18 cellular contexts compared by ENCODE assay signal in genomic region chr1:89847191-89847729, GRCh38.
DNase-seq lines count a peak whose midpoint lies in the region; TF ChIP-seq lines count a peak whose summit lies in the region.
"Had no signal": no experiment of that assay in that cellular context is flagged by ENCODE, and none has a peak within 500 bp of the region (broad histone marks: within the 10 kb centered on the region; RNA-seq: fewer than 3 reads in every experiment).

No MANE protein-coding gene starts in this region.

- H3K36me3 ChIP-seq in neutrophil = peaks cover 16% of the 10 kb centered on the region
- H3K36me3 ChIP-seq: ascending aorta, right atrium auricular region, thyroid gland had no signal

- no peak for TF ChIP-seq CTCF in neutrophil (IDR thresholded peaks at IDR 0.05)

- H3K27ac Mint-ChIP-seq in activated T-cell treated with anti-CD3 and anti-CD28 coated beads, Interleukin-2, amount 50 U/mL, for 24 hours = peak overlapping the region; percentile 72
- peak overlapping the region; percentile 11 for H3K27ac Mint-ChIP-seq in T-helper 2 cell treated with Interferon-gamma antibody and Interleukin-4, amounts not matched to agents 5 μg/mL and 100 μg/mL, for 36 hours
- H3K27ac Mint-ChIP-seq: nephron progenitor cell had no signal

- no peak for DNase-seq in activated T-cell treated with anti-CD3 and anti-CD28 coated beads, Interleukin-2, amount 50 U/mL, for 24 hours
- DNase-seq in activated T-cell treated with anti-CD3 and anti-CD28 coated beads for 4 hours = no peak
- DNase-seq in Kasumi-1 (lab: John Stamatoyannopoulos, UW) = peak; percentile 27 to 40
- no peak for DNase-seq in T-helper 2 cell treated with Interferon-gamma antibody and Interleukin-4, amounts not matched to agents 5 μg/mL and 100 μg/mL, for 36 hours (ENCODE audit: low spot score)
- DNase-seq in midbrain (lab: John Stamatoyannopoulos, UW) = no peak
- DNase-seq in stimulated activated CD8-positive, alpha-beta memory T cell treated with anti-CD3 and anti-CD28 coated beads, Interleukin-4, amount 100 ng/mL, for 48 hours = no peak
- no peak for DNase-seq in islet precursor cell
- DNase-seq: ACHN, foreskin melanocyte, NCI-H1048, NCI-H2171 treated with DMSO at 0.1 percent for 48 hours, nephron progenitor cell, thyroid gland had no signal

- H3K36me3 Mint-ChIP-seq in activated T-cell treated with anti-CD3 and anti-CD28 coated beads, Interleukin-2, amount 50 U/mL, for 24 hours (ENCODE audit: low read depth) = peaks cover 73% of the 10 kb centered on the region
- peaks cover 48% of the 10 kb centered on the region for H3K36me3 Mint-ChIP-seq in T-helper 2 cell treated with Interferon-gamma antibody and Interleukin-4, amounts not matched to agents 5 μg/mL and 100 μg/mL, for 36 hours (ENCODE audit: low read depth)

- peak overlapping the region; percentile 91 for H3K4me3 Mint-ChIP-seq in activated T-cell treated with anti-CD3 and anti-CD28 coated beads, Interleukin-2, amount 50 U/mL, for 24 hours
- peak overlapping the region; percentile 28 for H3K4me3 Mint-ChIP-seq in T-helper 2 cell treated with Interferon-gamma antibody and Interleukin-4, amounts not matched to agents 5 μg/mL and 100 μg/mL, for 36 hours
- H3K4me3 Mint-ChIP-seq: nephron progenitor cell had no signal

- no peaks in the 10 kb centered on the region for H3K9me3 ChIP-seq in neutrophil
- H3K9me3 ChIP-seq: ascending aorta, right atrium auricular region, SJCRH30, thyroid gland had no signal

- no peaks in the 10 kb centered on the region for H3K27me3 ChIP-seq in neutrophil
- H3K27me3 ChIP-seq: ascending aorta, right atrium auricular region, SJCRH30, thyroid gland had no signal

- H3K27me3 Mint-ChIP-seq in activated T-cell treated with anti-CD3 and anti-CD28 coated beads, Interleukin-2, amount 50 U/mL, for 24 hours = no peaks in the 10 kb centered on the region
- H3K27me3 Mint-ChIP-seq in T-helper 2 cell treated with Interferon-gamma antibody and Interleukin-4, amounts not matched to agents 5 μg/mL and 100 μg/mL, for 36 hours (ENCODE audit: low read depth) = no peaks in the 10 kb centered on the region

- peaks cover 74% of the 10 kb centered on the region for H3K4me1 Mint-ChIP-seq in activated T-cell treated with anti-CD3 and anti-CD28 coated beads, Interleukin-2, amount 50 U/mL, for 24 hours (ENCODE audit: low read depth)
- H3K4me1 Mint-ChIP-seq in T-helper 2 cell treated with Interferon-gamma antibody and Interleukin-4, amounts not matched to agents 5 μg/mL and 100 μg/mL, for 36 hours (ENCODE audit: low read depth) = peaks cover 49% of the 10 kb centered on the region

- H3K4me3 ChIP-seq in neutrophil (ENCODE audit: low read depth in 1 of 2, low read length in 1 of 2) = no peak overlapping the region
- H3K4me3 ChIP-seq: ascending aorta, lung, right atrium auricular region, SJCRH30, thyroid gland had no signal

- H3K4me1 ChIP-seq in neutrophil (ENCODE audit: control insufficient read depth in 1 of 2, insufficient read depth in 1 of 2, low read depth in 1 of 2, low read length in 1 of 2) = peaks cover 23 to 27% of the 10 kb centered on the region in 2 experiments
- H3K4me1 ChIP-seq: SJCRH30 had no signal

- H3K27ac ChIP-seq in neutrophil = peak overlapping the region; percentile 38
- H3K27ac ChIP-seq: ascending aorta, right atrium auricular region, SJCRH30, thyroid gland had no signal

- no peaks in the 10 kb centered on the region for H3K9me3 Mint-ChIP-seq in activated T-cell treated with anti-CD3 and anti-CD28 coated beads, Interleukin-2, amount 50 U/mL, for 24 hours
- H3K9me3 Mint-ChIP-seq in T-helper 2 cell treated with Interferon-gamma antibody and Interleukin-4, amounts not matched to agents 5 μg/mL and 100 μg/mL, for 36 hours = no peaks in the 10 kb centered on the region
- H3K9me3 Mint-ChIP-seq: nephron progenitor cell had no signal

Comparison
In these comparisons a context has a peak if more than half of its experiments do, and no peak if none do; other contexts are left out.
1. DNase-seq: peak in Kasumi-1 (2 of 2); none in activated T-cell treated with anti-CD3 and anti-CD28 coated beads, Interleukin-2, amount 50 U/mL, for 24 hours (single experiment), activated T-cell treated with anti-CD3 and anti-CD28 coated beads for 4 hours (single experiment), T-helper 2 cell treated with Interferon-gamma antibody and Interleukin-4, amounts not matched to agents 5 μg/mL and 100 μg/mL, for 36 hours (single experiment), midbrain (single experiment), stimulated activated CD8-positive, alpha-beta memory T cell treated with anti-CD3 and anti-CD28 coated beads, Interleukin-4, amount 100 ng/mL, for 48 hours (single experiment) and islet precursor cell (single experiment).